9 cellular contexts compared by ENCODE assay signal in genomic region chr6:148760143-148760505, GRCh38. TPM values are rescaled to one million over a fixed set of nuclear protein-coding genes. Genes with fewer than 3 reads are reported as not detected.
DNase-seq lines count a peak whose midpoint lies in the region; ATAC-seq, FAIRE-seq and TF ChIP-seq lines count a peak whose summit lies in the region.
"Had no signal": no experiment of that assay in that cellular context is flagged by ENCODE, and none has a peak within 500 bp of the region (broad histone marks: within the 10 kb centered on the region; RNA-seq: fewer than 3 reads in every experiment).

No MANE protein-coding gene starts in this region.

- no peaks in the 10 kb centered on the region for H3K27me3 Mint-ChIP-seq in stimulated activated naive B cell treated with anti-CD40 and anti-IgM and Interleukin-4, amounts not matched to agents 10 μg/mL and 1 μg/mL and 100 μg/mL, for 72 hours

- TF ChIP-seq POLR2A in GM12892 (IDR thresholded peaks at IDR 0.05; ENCODE audit: low read depth, low read length) (no peak), esophagus squamous epithelium (IDR thresholded peaks at IDR 0.05) (no peak)

- 53 to 78% methylated on average over 3 of the region's 3 CpGs for WGBS in esophagus squamous epithelium, 2 donors

- H3K4me3 Mint-ChIP-seq in stimulated activated naive B cell treated with anti-CD40 and anti-IgM and Interleukin-4, amounts not matched to agents 10 μg/mL and 1 μg/mL and 100 μg/mL, for 72 hours: peak overlapping the region; percentile 80 to 91

- peaks cover 7 to 8% of the 10 kb centered on the region in 2 donors for H3K9me3 Mint-ChIP-seq in stimulated activated naive B cell treated with anti-CD40 and anti-IgM and Interleukin-4, amounts not matched to agents 10 μg/mL and 1 μg/mL and 100 μg/mL, for 72 hours

- H3K4me1 Mint-ChIP-seq in stimulated activated naive B cell treated with anti-CD40 and anti-IgM and Interleukin-4, amounts not matched to agents 10 μg/mL and 1 μg/mL and 100 μg/mL, for 72 hours: peaks cover 54 to 91% of the 10 kb centered on the region in 2 donors

- peak overlapping the region in 3 of 4 donors; percentile 56 to 77 (median 77) for H3K27ac ChIP-seq in esophagus squamous epithelium

- H3K27me3 ChIP-seq in MG63 (no peaks in the 10 kb centered on the region), esophagus squamous epithelium (no peaks in the 10 kb centered on the region)
- H3K27me3 ChIP-seq: heart left ventricle had no signal

- H3K4me3 ChIP-seq in MG63 (peak overlapping the region; percentile 28), esophagus squamous epithelium (no peak overlapping the region)

- H3K36me3 ChIP-seq in MG63 (no peaks in the 10 kb centered on the region), esophagus squamous epithelium (no peaks in the 10 kb centered on the region)
- H3K36me3 ChIP-seq: heart left ventricle had no signal

- TF ChIP-seq CTCF in esophagus squamous epithelium (IDR thresholded peaks at IDR 0.05): no peak

- intact Hi-C loops in esophagus squamous epithelium (cut with DNase I): no loop called here

- H3K27ac Mint-ChIP-seq in stimulated activated naive B cell treated with anti-CD40 and anti-IgM and Interleukin-4, amounts not matched to agents 10 μg/mL and 1 μg/mL and 100 μg/mL, for 72 hours: peak overlapping the region; percentile 98

- peaks cover 0 to 54% (median 18%) of the 10 kb centered on the region in 3 donors for H3K4me1 ChIP-seq in esophagus squamous epithelium

- FAIRE-seq in GM12892 (lab: Jason Lieb, UNC): peak; percentile 38

- peaks cover 12 to 14% of the 10 kb centered on the region in 2 donors for H3K36me3 Mint-ChIP-seq in stimulated activated naive B cell treated with anti-CD40 and anti-IgM and Interleukin-4, amounts not matched to agents 10 μg/mL and 1 μg/mL and 100 μg/mL, for 72 hours

- peak in 1 of 2 donors; percentile 10 for ATAC-seq in stimulated activated naive B cell treated with anti-CD40 and anti-IgM and Interleukin-4, amounts not matched to agents 10 μg/mL and 1 μg/mL and 100 μg/mL, for 72 hours (replicated peaks)
- ATAC-seq in HG03095 (IDR thresholded peaks at IDR 0.05; ENCODE audit: unreplicated experiment): no peak

- H3K9me3 ChIP-seq in MG63 (no peaks in the 10 kb centered on the region; the same call in 1 of the 2 replicates), esophagus squamous epithelium (peaks cover 0 to 3% (median 0%) of the 10 kb centered on the region in 3 donors)

- DNase-seq in GM12892 (ENCODE audit: insufficient read length) (no peak), MG63 (no peak), esophagus squamous epithelium (lab: John Stamatoyannopoulos, UW) (no peak), NCI-H1417 (lab: John Stamatoyannopoulos, UW) (no peak), SW480 (ENCODE audit: low spot score) (no peak)
- DNase-seq in stimulated activated naive B cell treated with anti-CD40 and anti-IgM and Interleukin-4, amounts not matched to agents 10 μg/mL and 1 μg/mL and 100 μg/mL, for 72 hours: peak; percentile 26
- DNase-seq: heart left ventricle, NCI-H1092 treated with DMSO at 0.1 percent for 48 hours had no signal

RNA-seq across cellular contexts. Expression of gene UST, which starts 13.3 kb away (rescaled TPM):
- polyA plus RNA-seq in GM12892 (2012; ENCODE audit: missing spikeins): 4.7 TPM
- 15.2 and 22.0 TPM in 2 replicates for total RNA-seq in MG63 (2014; rRNA removed; shearing (Covaris generic); ENCODE audit: low replicate concordance)
- 10 to 100 TPM in 1 of 4 donors, 1 to 10 TPM in 3; 2.9 to 12.0 (median 5.7) TPM for total RNA-seq in esophagus squamous epithelium
